16 cellular contexts compared by ENCODE assay signal in genomic region chr9:36332006-36332405, GRCh38.
"Had no signal": no experiment of that assay in that cellular context is flagged by ENCODE, and none has a peak within 500 bp of the region (broad histone marks: within the 10 kb centered on the region; RNA-seq: fewer than 3 reads in every experiment).

No MANE protein-coding gene starts in this region.

- DNase-seq: activated CD4-positive, alpha-beta T cell treated with anti-CD3 and anti-CD28 coated beads, Interleukin-2, amount 10 ng/mL, durations not matched to agents 7 days and 5 days; activated CD4-positive, CD25-positive, alpha-beta regulatory T cell; activated CD8-positive, alpha-beta memory T cell treated with anti-CD3 and anti-CD28 coated beads for 24 hours; dorsolateral prefrontal cortex; esophagus squamous epithelium; islet precursor cell; left lung; mesendoderm; occipital lobe; stimulated activated CD4-positive, alpha-beta T cell treated with anti-CD3 and anti-CD28 coated beads, Interleukin-12 subunit alpha, Interleukin-12 subunit beta, amount 100 ng/mL, for 4 hours; stimulated activated naive CD4-positive, alpha-beta T cell treated with Interleukin-2 at 50 U/mL for 16 hours; testis; upper lobe of right lung had no signal

- H3K4me3 ChIP-seq: dorsolateral prefrontal cortex, esophagus squamous epithelium, gastroesophageal sphincter, left lung, testis, upper lobe of right lung had no signal

- FAIRE-seq: bronchial epithelial cell had no signal

- H3K27me3 ChIP-seq: dorsolateral prefrontal cortex, esophagus squamous epithelium, gastroesophageal sphincter, left lung, testis, upper lobe of right lung had no signal

- H3K9me3 ChIP-seq: esophagus squamous epithelium, gastroesophageal sphincter, left lung, testis, upper lobe of right lung had no signal

- H3K27ac ChIP-seq: esophagus squamous epithelium, gastroesophageal sphincter, left lung, testis, upper lobe of right lung had no signal

- H3K4me1 ChIP-seq: testis had no signal

- ATAC-seq: gastroesophageal sphincter, left lung, sciatic nerve, upper lobe of right lung had no signal
